ENCODE assay signal across 8 cellular contexts in the genomic region with DNA sequence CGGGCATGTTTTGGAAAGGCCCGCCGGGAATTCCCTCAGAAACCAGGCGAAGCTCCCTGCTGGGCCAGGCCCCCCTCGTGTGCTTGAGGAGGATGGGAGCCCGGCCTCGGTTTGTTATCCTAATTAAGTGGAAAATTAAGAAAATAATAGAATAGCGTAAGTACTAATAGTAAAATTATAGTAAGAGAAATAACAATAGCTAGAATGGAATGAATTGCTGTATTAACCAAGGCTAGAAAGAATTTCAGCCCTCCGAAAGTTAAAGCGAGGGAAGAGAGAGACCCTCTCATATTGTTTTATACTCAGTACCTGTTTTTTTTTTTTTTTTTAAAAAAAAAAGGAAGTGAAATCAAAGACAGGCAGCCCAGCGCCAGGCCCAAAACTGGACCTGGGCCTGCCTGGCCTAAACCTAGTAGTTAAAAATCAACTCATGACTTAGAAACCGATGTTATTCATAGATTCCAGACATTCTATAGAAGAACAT. TPM values are rescaled to one million over a fixed set of nuclear protein-coding genes. Genes with fewer than 3 reads are reported as not detected.
DNase-seq lines count a peak whose midpoint lies in the region; ATAC-seq, FAIRE-seq and TF ChIP-seq lines count a peak whose summit lies in the region.
"Not testable (repeated sequence)": the region's sequence is repeated elsewhere in the genome, so short reads cannot be mapped to it uniquely, and the experiment has no call there.

No MANE protein-coding gene starts in this region.

- intact Hi-C loops in GM12878 (cut with micrococcal nuclease; ENCODE audit: unreplicated experiment) (loop anchor here (1.0 to 5.0 kb wide), 6 partner anchors 15 to 538 kb away; a partner anchor contains a TSS), heart left ventricle (cut with DNase I) (loop anchor here in 7 of 10 donors (1.0 to 5.0 kb wide), 9 partner anchors 22 to 484 kb away; a partner anchor contains a TSS), transverse colon (cut with DNase I; ENCODE audit: low total_unique reads) (loop anchor here (2.0 kb wide), 1 partner anchor 182 kb away; no protein-coding TSS in a partner anchor)

- TF ChIP-seq POLR2A in GM12878 (IDR thresholded peaks at IDR 0.05; ENCODE audit: low read depth, low read length); heart left ventricle (IDR thresholded peaks at IDR 0.05); transverse colon (IDR thresholded peaks at IDR 0.05): not testable (repeated sequence)

- not testable (repeated sequence) for H2AFZ ChIP-seq in GM12878 (ENCODE audit: control insufficient read depth, low read depth, low read length); neural cell (ENCODE audit: low read depth, low read length)

- RAD21 ChIA-PET in GM12878 (lab: Charles Lee; ENCODE audit: unreplicated experiment): interaction anchor here (0.8 to 11.6 kb wide), 25 partner anchors 9 to 622 kb away, joined by 3 to 151 read pairs (median 4); a partner anchor contains a TSS

- H3K4me3 ChIP-seq in GM12875 (ENCODE audit: low read depth, low read length): peak overlapping the region; percentile 70
- H3K4me3 ChIP-seq in RWPE2 (ENCODE audit: severe bottlenecking): peak overlapping the region; percentile 77
- peak overlapping the region; percentile 84 for H3K4me3 ChIP-seq in GM12878
- peak overlapping the region; percentile 68 to 99 (median 87) for H3K4me3 ChIP-seq in heart left ventricle
- H3K4me3 ChIP-seq in neural cell (ENCODE audit: low read length): peak overlapping the region; percentile 96
- peak overlapping the region in 3 of 4 donors; percentile 60 to 83 (median 78) for H3K4me3 ChIP-seq in transverse colon

- POLR2A ChIA-PET in GM12878 (lab: Charles Lee): interaction anchor here (0.7 to 15.9 kb wide), 13 partner anchors 11 to 537 kb away, joined by 3 to 169 read pairs (median 18); a partner anchor contains a TSS

- DNase-seq in RWPE2 (ENCODE audit: low spot score); GM12878 (ENCODE audit: low read depth, low spot score); heart left ventricle; transverse colon: not testable (repeated sequence)

- CTCF ChIA-PET in GM12878 (lab: Yijun Ruan, JAX): interaction anchor here (0.6 to 12.2 kb wide), 17 partner anchors 11 to 538 kb away, joined by 3 to 157 read pairs (median 4); a partner anchor contains a TSS

- peak overlapping the region; percentile 73 for H3K9ac ChIP-seq in GM12878 (ENCODE audit: control insufficient read depth, insufficient read depth, low read length)
- peak overlapping the region; percentile 69 for H3K9ac ChIP-seq in neural cell (ENCODE audit: low read length)

- H3K36me3 ChIP-seq in RWPE2 (ENCODE audit: low read depth): peaks cover 31% of the 10 kb centered on the region
- peaks cover 20 to 21% of the 10 kb centered on the region in 2 experiments for H3K36me3 ChIP-seq in GM12878 (ENCODE audit: control insufficient read depth in 2 of 2, insufficient read depth in 2 of 2, low read length in 1 of 2)
- peaks cover 0 to 26% (median 23%) of the 10 kb centered on the region in 9 donors for H3K36me3 ChIP-seq in heart left ventricle
- H3K36me3 ChIP-seq in neural cell (ENCODE audit: insufficient read depth, low read length); transverse colon: not testable (repeated sequence)

- H3F3A ChIP-seq in neural cell (ENCODE audit: insufficient read depth, low read length, poor library complexity, severe bottlenecking): not testable (repeated sequence)

- not testable (repeated sequence) for TF ChIP-seq CTCF in GM12875 (IDR thresholded peaks at IDR 0.05; ENCODE audit: borderline replicate concordance, insufficient read depth, low read depth, low read length); GM12878 (IDR thresholded peaks at IDR 0.05 in 2 of 3, conservative IDR thresholded peaks at IDR 0.05 in 1 of 3; ENCODE audit: control insufficient read depth in 2 of 3, extremely low read depth in 1 of 3, insufficient read depth in 1 of 3, low read depth in 3 of 3, low read length in 3 of 3); neural cell (IDR thresholded peaks at IDR 0.05; ENCODE audit: poor library complexity, severe bottlenecking); transverse colon (IDR thresholded peaks at IDR 0.05)
- peak; percentile 71 for TF ChIP-seq CTCF in RWPE2 (IDR thresholded peaks at IDR 0.05; ENCODE audit: poor library complexity, severe bottlenecking)
- TF ChIP-seq CTCF in heart left ventricle (IDR thresholded peaks at IDR 0.05): peak in 3 of 12 donors; percentile 2 to 13 (median 7)

- TF ChIP-seq EP300 in GM12878 (IDR thresholded peaks at IDR 0.05; ENCODE audit: borderline replicate concordance in 1 of 2, control insufficient read depth in 1 of 2, low read depth in 2 of 2, low read length in 2 of 2); neural cell (conservative IDR thresholded peaks at IDR 0.05; ENCODE audit: poor library complexity, severe bottlenecking); transverse colon (IDR thresholded peaks at IDR 0.05; ENCODE audit: low read depth): not testable (repeated sequence)

- peak overlapping the region; percentile 77 for H3K4me2 ChIP-seq in GM12878 (ENCODE audit: control insufficient read depth, insufficient read depth)
- not testable (repeated sequence) for H3K4me2 ChIP-seq in neural cell (ENCODE audit: low read length)

- not testable (repeated sequence) for H4K20me1 ChIP-seq in GM12878 (ENCODE audit: control insufficient read depth, insufficient read depth); neural cell (ENCODE audit: insufficient read depth)

- not testable (repeated sequence) for TF ChIP-seq RAD21 in GM12878 (IDR thresholded peaks at IDR 0.05; ENCODE audit: insufficient read depth, low read depth, low read length); neural cell (conservative IDR thresholded peaks at IDR 0.05)

- in situ Hi-C loops in GM12878 (cut with MboI): not testable (repeated sequence)
- in situ Hi-C loops in transverse colon (cut with MboI; ENCODE audit: low pct_ligation_motif_present in 1 of 4, low pct_unique_long_range_greater_than_20kb in 1 of 4, low sequenced_read_pairs in 3 of 4): loop anchor here in 2 of 4 donors (25.0 kb wide), 2 partner anchors 484 to 509 kb away; no protein-coding TSS in a partner anchor

- BruUV-seq in GM12878 (replicated peaks; lab: Mats Ljungman, UMichigan): not testable (repeated sequence)

- peak overlapping the region; percentile 93 for H3K27ac ChIP-seq in RWPE2 (ENCODE audit: poor library complexity, severe bottlenecking)
- peak overlapping the region; percentile 96 for H3K27ac ChIP-seq in GM12878 (ENCODE audit: control insufficient read depth, insufficient read depth)
- peak overlapping the region; percentile 83 to 100 (median 97) for H3K27ac ChIP-seq in heart left ventricle
- not testable (repeated sequence) for H3K27ac ChIP-seq in neural cell (ENCODE audit: low read length)
- peak overlapping the region; percentile 92 to 97 (median 96) for H3K27ac ChIP-seq in transverse colon

- H3K9me2 ChIP-seq in neural cell (ENCODE audit: insufficient read depth, low read length): not testable (repeated sequence)

- SMC1A ChIA-PET in GM12878 (lab: Charles Lee; ENCODE audit: uncharacterized antibody, unreplicated experiment): interaction anchor here (0.9 to 13.1 kb wide), 20 partner anchors 10 to 538 kb away, joined by 3 to 158 read pairs (median 6); a partner anchor contains a TSS

- not testable (repeated sequence) for H3K27me3 ChIP-seq in RWPE2 (ENCODE audit: insufficient read depth, poor library complexity, severe bottlenecking); GM12878 (replicated peaks in 1 of 2; ENCODE audit: control insufficient read depth in 2 of 2, insufficient read depth in 2 of 2, low read length in 1 of 2); heart left ventricle; neural cell (ENCODE audit: insufficient read depth, low read depth, low read length); transverse colon

- ATAC-seq in GM21619 (IDR thresholded peaks at IDR 0.05; ENCODE audit: unreplicated experiment) (peak; percentile 41), HG03175 (IDR thresholded peaks at IDR 0.05; ENCODE audit: unreplicated experiment) (peak; percentile 43), GM12878 (peak; percentile 46)
- ATAC-seq in RWPE2 (ENCODE audit: low read depth); heart left ventricle: not testable (repeated sequence)

- peaks cover 76% of the 10 kb centered on the region for H3K79me2 ChIP-seq in GM12878 (ENCODE audit: control insufficient read depth, insufficient read depth, low read length)
- H3K79me2 ChIP-seq in neural cell (replicated peaks; ENCODE audit: insufficient read depth, low read length): not testable (repeated sequence)

- H3K4me1 ChIP-seq in RWPE2 (ENCODE audit: insufficient read depth, poor library complexity, severe bottlenecking) (peaks cover 13% of the 10 kb centered on the region), GM12878 (ENCODE audit: control insufficient read depth, insufficient read depth, low read length) (peaks cover 24% of the 10 kb centered on the region), heart left ventricle (peaks cover 9 to 57% (median 43%) of the 10 kb centered on the region in 12 donors), transverse colon (peaks cover 13 to 36% (median 25%) of the 10 kb centered on the region in 4 donors)

- not testable (repeated sequence) for H3K9me3 ChIP-seq in RWPE2 (ENCODE audit: severe bottlenecking); GM12878 (replicated peaks; ENCODE audit: control insufficient read depth, insufficient read depth, low read length); heart left ventricle; neural cell (ENCODE audit: low read length); transverse colon

- peak; percentile 18 for FAIRE-seq in GM12878 (lab: Jason Lieb, UNC)

- WGBS in GM12878 (ENCODE audit: insufficient coverage, insufficient replicate concordance, low lambda C conversion rate, missing lambda C conversion rate): 2% methylated on average over 12 of the region's 12 CpGs
- WGBS in heart left ventricle, 4 donors: 19 to 22% (median 21%) methylated on average over 12 of the region's 12 CpGs
- WGBS in transverse colon (ENCODE audit: low coverage in 1 of 2), 2 donors: 20 to 27% methylated on average over 12 of the region's 12 CpGs

RNA-seq across cellular contexts. Expression of a gene that starts 0.5 kb away (rescaled TPM):
- 111 and 122 TPM in 2 replicates for total RNA-seq in GM12878 (2013; cell fraction: nucleolus; rRNA removed)
- total RNA-seq in GM12878 (2014; rRNA removed) (61.3 and 61.5 TPM in 2 replicates), GM12878 (2014; rRNA removed; fragmentation: Illumina TruSeq; extraction: Trizol) (48.3 and 50.8 TPM in 2 replicates), GM12878 (2021) (55.3 and 58.0 TPM in 2 replicates), heart left ventricle (10 to 100 TPM; 18.4 to 35.8 (median 24.9) TPM), transverse colon (10 to 100 TPM; 30.8 to 88.3 (median 37.8) TPM)
- 30.9 TPM for polyA plus RNA-seq in GM12878 (2011; ENCODE audit: low read depth)
- polyA plus RNA-seq in GM12878 (2011; rRNA removed) (64.3 and 64.5 TPM in 2 replicates), GM12878 (2014; fragmentation: Illumina TruSeq; extraction: Trizol) (42.5 and 46.0 TPM in 2 replicates), GM12878 (2014; fragmentation: Nextera tagmentation; extraction: Ambion mirVana) (10 to 100 TPM in 1 of 2 experiments, 1 to 10 TPM in 1; 8.7 to 12.9 TPM), GM12878 (2014; rRNA removed) (49.6 and 54.6 TPM in 2 replicates), GM12878 (2016; fragmentation: Nextera tagmentation; extraction: Ambion mirVana) (10 to 100 TPM; 56.7 to 57.7 TPM), heart left ventricle (10 to 100 TPM; 19.5 to 35.8 TPM), neural cell (6.7 and 13.5 TPM in 2 replicates)
- polyA plus RNA-seq in GM12878 (2011; cell fraction: cytosol; rRNA removed): 66.1 and 70.1 TPM in 2 replicates
- polyA plus RNA-seq in GM12878 (2011; cell fraction: nucleus; rRNA removed): 56.5 and 56.8 TPM in 2 replicates
- polyA plus RNA-seq in GM12878 (2012): 44.2 and 50.8 TPM in 2 replicates
- polyA minus RNA-seq in GM12878 (2011; rRNA and poly(A)+ RNA removed): 66.1 and 105 TPM in 2 replicates
- polyA minus RNA-seq in GM12878 (2011; cell fraction: cytosol; rRNA and poly(A)+ RNA removed): 22.8 and 23.1 TPM in 2 replicates
- polyA minus RNA-seq in GM12878 (2011; cell fraction: nucleus; rRNA and poly(A)+ RNA removed): 65.0 and 93.4 TPM in 2 replicates
- 22.9 and 26.6 TPM in 2 replicates for polyA minus RNA-seq in neural cell

RNA-seq across cellular contexts. Expression of a gene that starts 23.2 kb away (rescaled TPM):
- total RNA-seq in GM12878 (2013; cell fraction: nucleolus; rRNA removed): 69.2 and 83.7 TPM in 2 replicates
- 2.4 and 2.9 TPM in 2 replicates for total RNA-seq in GM12878 (2014; rRNA removed)
- total RNA-seq in GM12878 (2014; rRNA removed; fragmentation: Illumina TruSeq; extraction: Trizol): 3.3 and 4.3 TPM in 2 replicates
- 3.0 and 5.2 TPM in 2 replicates for total RNA-seq in GM12878 (2021)
- 18.1 TPM for polyA plus RNA-seq in GM12878 (2011; ENCODE audit: low read depth)
- 16.7 and 20.7 TPM in 2 replicates for polyA plus RNA-seq in GM12878 (2011; rRNA removed)
- 18.6 and 18.9 TPM in 2 replicates for polyA plus RNA-seq in GM12878 (2011; cell fraction: cytosol; rRNA removed)
- polyA plus RNA-seq in GM12878 (2011; cell fraction: nucleus; rRNA removed): 12.3 and 14.9 TPM in 2 replicates
- 25.4 and 32.2 TPM in 2 replicates for polyA plus RNA-seq in GM12878 (2012)
- 3.2 and 3.7 TPM in 2 replicates for polyA plus RNA-seq in GM12878 (2014; fragmentation: Illumina TruSeq; extraction: Trizol)
- polyA plus RNA-seq in GM12878 (2014; fragmentation: Nextera tagmentation; extraction: Ambion mirVana): 1 to 10 TPM in 1 of 2 experiments, under 1 TPM in 1; 0.85 to 1.1 TPM
- 3.1 and 3.3 TPM in 2 replicates for polyA plus RNA-seq in GM12878 (2014; rRNA removed)
- polyA plus RNA-seq in GM12878 (2016; fragmentation: Nextera tagmentation; extraction: Ambion mirVana): 10 to 100 TPM; 11.2 to 12.4 TPM
- polyA minus RNA-seq in GM12878 (2011; rRNA and poly(A)+ RNA removed): 21.2 and 24.0 TPM in 2 replicates
- polyA minus RNA-seq in GM12878 (2011; cell fraction: cytosol; rRNA and poly(A)+ RNA removed): 6.5 and 8.0 TPM in 2 replicates
- polyA minus RNA-seq in GM12878 (2011; cell fraction: nucleus; rRNA and poly(A)+ RNA removed): 20.4 and 28.7 TPM in 2 replicates
- total RNA-seq in heart left ventricle: 100 to 1,000 TPM in 1 of 9 donors, 10 to 100 TPM in 8; 11.9 to 131 (median 29.5) TPM
- polyA plus RNA-seq in heart left ventricle: 10 to 100 TPM in 1 of 2 donors, 1 to 10 TPM in 1; 6.7 to 26.5 TPM
- 0.15 TPM in 1 of 2 replicates, not detected in the other for polyA plus RNA-seq in neural cell
- polyA minus RNA-seq in neural cell: not detected in 2 replicates
- total RNA-seq in transverse colon: 10 to 100 TPM in 3 of 4 donors, 1 to 10 TPM in 1; 4.8 to 36.3 (median 28.9) TPM

RNA-seq across cellular contexts. Expression of a gene that starts 40.3 kb away (rescaled TPM):
- total RNA-seq in GM12878 (2013; cell fraction: nucleolus; rRNA removed): 127 and 142 TPM in 2 replicates
- total RNA-seq in GM12878 (2014; rRNA removed): 26.0 TPM in 2 replicates
- 13.3 and 15.8 TPM in 2 replicates for total RNA-seq in GM12878 (2014; rRNA removed; fragmentation: Illumina TruSeq; extraction: Trizol)
- total RNA-seq in GM12878 (2021): 27.4 TPM in 2 replicates
- 11.4 TPM for polyA plus RNA-seq in GM12878 (2011; ENCODE audit: low read depth)
- 61.8 and 83.3 TPM in 2 replicates for polyA plus RNA-seq in GM12878 (2011; rRNA removed)
- polyA plus RNA-seq in GM12878 (2011; cell fraction: cytosol; rRNA removed): 79.6 and 99.6 TPM in 2 replicates
- 285 and 340 TPM in 2 replicates for polyA plus RNA-seq in GM12878 (2011; cell fraction: nucleus; rRNA removed)
- 19.4 and 28.1 TPM in 2 replicates for polyA plus RNA-seq in GM12878 (2012)
- polyA plus RNA-seq in GM12878 (2014; fragmentation: Illumina TruSeq; extraction: Trizol): 13.7 and 17.8 TPM in 2 replicates
- 10 to 100 TPM in 1 of 2 experiments, 1 to 10 TPM in 1; 7.6 to 10.1 TPM for polyA plus RNA-seq in GM12878 (2014; fragmentation: Nextera tagmentation; extraction: Ambion mirVana)
- polyA plus RNA-seq in GM12878 (2014; rRNA removed): 31.9 and 37.2 TPM in 2 replicates
- 10 to 100 TPM; 13.4 to 15.2 TPM for polyA plus RNA-seq in GM12878 (2016; fragmentation: Nextera tagmentation; extraction: Ambion mirVana)
- 59.1 and 118 TPM in 2 replicates for polyA minus RNA-seq in GM12878 (2011; rRNA and poly(A)+ RNA removed)
- 27.2 and 29.9 TPM in 2 replicates for polyA minus RNA-seq in GM12878 (2011; cell fraction: cytosol; rRNA and poly(A)+ RNA removed)
- 68.1 and 80.8 TPM in 2 replicates for polyA minus RNA-seq in GM12878 (2011; cell fraction: nucleus; rRNA and poly(A)+ RNA removed)
- total RNA-seq in heart left ventricle: 10 to 100 TPM in 1 of 9 donors, 1 to 10 TPM in 8; 3.4 to 11.4 (median 5.8) TPM
- 1 to 10 TPM; 3.0 to 4.4 TPM for polyA plus RNA-seq in heart left ventricle
- 17.6 and 17.7 TPM in 2 replicates for polyA plus RNA-seq in neural cell
- 17.9 and 22.2 TPM in 2 replicates for polyA minus RNA-seq in neural cell
- total RNA-seq in transverse colon: 10 to 100 TPM in 2 of 4 donors, 1 to 10 TPM in 2; 6.7 to 19.9 (median 12.6) TPM
